In genomic region chr2:44799754-44800153, GRCh38 we compare ENCODE assay signal across 24 cellular contexts.
"Had no signal": no experiment of that assay in that cellular context is flagged by ENCODE, and none has a peak within 500 bp of the region (broad histone marks: within the 10 kb centered on the region; RNA-seq: fewer than 3 reads in every experiment).

No MANE protein-coding gene starts in this region.

- H3K4me3 ChIP-seq: MG63, SJSA1, SK-N-MC had no signal

- H3K27ac ChIP-seq: HL-60, SJSA1, SK-N-MC had no signal

- DNase-seq: Karpas-422, KG1, MG63, NCI-H1092, NCI-H1105 treated with DMSO at 0.1 percent for 48 hours, NCI-H1417 treated with DMSO at 0.1 percent for 48 hours, NCI-H146, NCI-H1694 treated with DMSO at 0.1 percent for 48 hours, NCI-H1930, NCI-H2081, NCI-H2107, NCI-H2171, NCI-H226, NCI-H446, NCI-H510A, NCI-H524 treated with DMSO at 0.1 percent for 48 hours, NCI-H69, NCI-H774, Right ventricle myocardium superior, RPMI8226, SIG-M5 had no signal

- H3K9me3 ChIP-seq: MG63, SJSA1 had no signal

- H3K36me3 ChIP-seq: MG63, SJSA1 had no signal

- H3K4me1 ChIP-seq: SJSA1 had no signal
